Comparison of ENCODE assay signal across 8 cellular contexts in genomic region chr13:113393226-113393571, GRCh38. TPM values are rescaled to one million over a fixed set of nuclear protein-coding genes. Genes with fewer than 3 reads are reported as not detected.
DNase-seq lines count a peak whose midpoint lies in the region; ATAC-seq and TF ChIP-seq lines count a peak whose summit lies in the region.

No MANE protein-coding gene starts in this region.

- no peak for ATAC-seq in HG03342 (IDR thresholded peaks at IDR 0.05; ENCODE audit: unreplicated experiment)

- H3K27me3 ChIP-seq in esophagus (ENCODE audit: control insufficient read depth in 1 of 2, insufficient read depth in 2 of 2, low read length in 2 of 2) (no peaks in the 10 kb centered on the region), osteoblast (ENCODE audit: insufficient read depth, low read length) (no peaks in the 10 kb centered on the region)

- no TSS peak for BruUV-seq in OCI-LY7 (replicated peaks; lab: Mats Ljungman, UMichigan)

- H3K4me1 ChIP-seq in OCI-LY7 (ENCODE audit: insufficient read depth, low read length, poor library complexity, severe bottlenecking) (peaks cover 5% of the 10 kb centered on the region), esophagus (ENCODE audit: control insufficient read depth in 2 of 2, insufficient read depth in 2 of 2, low read length in 1 of 2) (peaks cover 0 to 7% of the 10 kb centered on the region in 2 donors), osteoblast (ENCODE audit: insufficient read depth, low read length) (peaks cover 7% of the 10 kb centered on the region)

- DNase-seq in OCI-LY7 (ENCODE audit: low spot score) (peak; percentile 9), osteoblast (ENCODE audit: insufficient read length, low spot score, missing footprints) (peak; percentile 21), putamen (ENCODE audit: low spot score) (no peak), mucosa of gallbladder (ENCODE audit: low spot score) (no peak), OCI-M1 (lab: John Stamatoyannopoulos, UW) (no peak)

- intact Hi-C loops in OCI-LY7 (cut with micrococcal nuclease; ENCODE audit: unreplicated experiment) = loop anchor here (5.0 kb wide), 2 partner anchors 96 to 116 kb away; partner anchors contain the start of gene LAMP1

- CTCF ChIA-PET in OCI-LY7 (lab: Charles Lee; ENCODE audit: unreplicated experiment) = no interaction called here

- WGBS in esophagus, 2 donors = 77 to 85% methylated on average over 13 of the region's 13 CpGs

- H3K27ac ChIP-seq in OCI-LY7 (ENCODE audit: low read depth, low read length, poor library complexity, severe bottlenecking) (no peak overlapping the region), esophagus (ENCODE audit: low read depth in 2 of 2, low read length in 1 of 2) (no peak overlapping the region), osteoblast (ENCODE audit: low read depth, low read length) (no peak overlapping the region)

- H3K9me3 ChIP-seq in OCI-LY7 (ENCODE audit: low read length) = no peaks in the 10 kb centered on the region
- H3K9me3 ChIP-seq in esophagus (ENCODE audit: control insufficient read depth in 2 of 2, insufficient read depth in 1 of 2, low read depth in 1 of 2, low read length in 1 of 2) = peaks cover 0 to 2% of the 10 kb centered on the region in 2 donors
- H3K9me3 ChIP-seq in osteoblast (ENCODE audit: low read depth, low read length) = no peaks in the 10 kb centered on the region

- H3K4me2 ChIP-seq in OCI-LY7 (ENCODE audit: low read length) (peak overlapping the region; percentile 82), osteoblast (ENCODE audit: insufficient read depth, low read length) (peak overlapping the region; percentile 94)

- POLR2A ChIA-PET in OCI-LY7 (lab: Charles Lee) = no interaction called here

- TF ChIP-seq CTCF in OCI-LY7 (conservative IDR thresholded peaks at IDR 0.05; ENCODE audit: low read length) (no peak), osteoblast (IDR thresholded peaks at IDR 0.05; ENCODE audit: extremely low read depth, low read depth, low read length) (no peak)

- peak overlapping the region; percentile 76; the same call in 1 of the 2 replicates for H3K4me3 ChIP-seq in GM08714 (ENCODE audit: low read length)
- peak overlapping the region; percentile 77 for H3K4me3 ChIP-seq in OCI-LY7 (ENCODE audit: low read depth, low read length, poor library complexity, severe bottlenecking)
- peak overlapping the region; percentile 51 to 69 for H3K4me3 ChIP-seq in esophagus (ENCODE audit: low read depth in 1 of 2, low read length in 2 of 2)
- H3K4me3 ChIP-seq in osteoblast (ENCODE audit: insufficient read depth, low read length) = peak overlapping the region; percentile 84

- H3K9me2 ChIP-seq in OCI-LY7 (ENCODE audit: insufficient read depth, low read length) = no peaks in the 10 kb centered on the region

- H2AFZ ChIP-seq in OCI-LY7 (ENCODE audit: low read length) (peak overlapping the region; percentile 88; the same call in 1 of the 2 replicates), osteoblast (ENCODE audit: low read length) (peak overlapping the region; percentile 96)

- no peaks in the 10 kb centered on the region for H3K36me3 ChIP-seq in OCI-LY7 (ENCODE audit: insufficient read depth, low read length)
- no peaks in the 10 kb centered on the region for H3K36me3 ChIP-seq in esophagus (ENCODE audit: control insufficient read depth in 2 of 2, insufficient read depth in 2 of 2, low read length in 1 of 2)
- H3K36me3 ChIP-seq in osteoblast (ENCODE audit: insufficient read depth, low read length) = no peaks in the 10 kb centered on the region

- H3K79me2 ChIP-seq in OCI-LY7 (ENCODE audit: insufficient read depth, low read depth, low read length) (no peaks in the 10 kb centered on the region), osteoblast (ENCODE audit: insufficient read depth, low read length) (no peaks in the 10 kb centered on the region)

- H4K20me1 ChIP-seq in OCI-LY7 (ENCODE audit: insufficient read depth, low read length) (no peaks in the 10 kb centered on the region), osteoblast (ENCODE audit: insufficient read depth, low read length) (no peaks in the 10 kb centered on the region)

RNA-seq across cellular contexts. Expression of gene GRTP1, which starts 29.3 kb away (rescaled TPM):
- 1.0 TPM in 2 replicates for total RNA-seq in OCI-LY7 (2014; rRNA removed; shearing (Covaris generic))
- 0.89 and 1.1 TPM in 2 replicates for total RNA-seq in OCI-LY7 (2022)
- 10 to 100 TPM; 13.9 to 15.8 TPM for polyA plus RNA-seq in esophagus
- total RNA-seq in osteoblast = 0.29 and 0.36 TPM in 2 replicates
- 33.3 TPM for total RNA-seq in mucosa of gallbladder

Comparison
In these comparisons a context has a peak if more than half of its experiments do, and no peak if none do; other contexts are left out.
1. DNase-seq: peak in OCI-LY7 (single experiment) and osteoblast (single experiment); none in putamen (single experiment), mucosa of gallbladder (single experiment) and OCI-M1 (single experiment).
2. RNA of gene GRTP1, which starts 29.3 kb away (total RNA-seq): 33.3 TPM in mucosa of gallbladder (single experiment); 0.89 to 1.1 TPM in OCI-LY7 and 0.29 to 0.36 TPM in osteoblast; every median in the first group is over 10 times any median in the second.
3. Peak in every context shown above with its lines, with median percentiles within 50 percentile points of each other: H3K4me3 ChIP-seq.